In the genomic region with DNA sequence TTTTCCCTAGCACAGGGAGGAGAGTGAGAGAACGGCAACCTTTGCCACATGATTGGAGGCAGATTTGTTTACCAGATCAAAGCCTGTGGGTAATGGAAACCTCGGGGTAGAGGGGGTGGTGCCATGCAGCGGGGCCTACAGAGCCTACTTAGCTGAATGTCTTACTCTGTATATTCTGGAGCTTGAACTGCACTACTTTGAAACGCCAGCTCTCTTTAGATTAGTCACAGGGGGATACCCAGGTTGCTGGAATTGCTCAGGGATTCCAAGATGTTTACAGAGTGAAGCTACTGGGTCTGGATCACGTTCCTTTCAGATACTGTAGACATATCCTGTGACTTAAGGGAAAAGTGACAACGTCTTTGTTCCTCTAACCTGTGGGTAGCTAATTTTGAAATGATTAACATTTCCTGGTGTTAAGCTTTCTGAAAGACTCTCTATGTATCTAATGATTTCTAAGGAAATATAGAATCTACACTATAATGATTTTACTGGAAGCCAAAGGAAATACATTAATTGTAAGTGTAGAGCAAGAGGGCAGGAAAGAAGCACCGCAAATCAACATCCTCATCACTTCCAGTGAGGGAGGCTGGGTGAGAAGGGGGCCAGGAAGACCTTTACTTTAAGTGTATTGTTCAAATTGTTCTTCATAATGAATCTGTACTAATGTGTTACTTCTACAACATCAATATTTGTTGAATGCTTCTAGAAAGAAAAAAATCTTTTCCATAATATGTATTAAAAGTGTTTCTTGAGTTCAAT, we compare ENCODE assay signal across 8 cellular contexts.
DNase-seq lines count a peak whose midpoint lies in the region; ATAC-seq lines count a peak whose summit lies in the region.
"Had no signal": no experiment of that assay in that cellular context is flagged by ENCODE, and none has a peak within 500 bp of the region (broad histone marks: within the 10 kb centered on the region; RNA-seq: fewer than 3 reads in every experiment).

No MANE protein-coding gene starts in this region.

- peak; percentile 89 for ATAC-seq in stimulated activated naive CD8-positive, alpha-beta T cell treated with anti-CD3 and anti-CD28 coated beads, Interleukin-15, amount 100 ng/mL, for 72 hours
- ATAC-seq in GM21423 (IDR thresholded peaks at IDR 0.05; ENCODE audit: unreplicated experiment), result no peak
- ATAC-seq in left colon, result no peak

- H3K4me1 Mint-ChIP-seq in activated naive CD4-positive, alpha-beta T cell treated with anti-CD3 and anti-CD28 coated beads for 36 hours (ENCODE audit: low read depth), result peaks cover 55% of the 10 kb centered on the region
- peaks cover 35% of the 10 kb centered on the region for H3K4me1 Mint-ChIP-seq in stimulated activated naive CD8-positive, alpha-beta T cell treated with anti-CD3 and anti-CD28 coated beads, Interleukin-15, amount 100 ng/mL, for 72 hours

- no peaks in the 10 kb centered on the region for H3K36me3 ChIP-seq in muscle layer of duodenum (ENCODE audit: control insufficient read depth in 1 of 2, insufficient read depth in 2 of 2, low read length in 2 of 2)

- H3K36me3 Mint-ChIP-seq in activated naive CD4-positive, alpha-beta T cell treated with anti-CD3 and anti-CD28 coated beads for 36 hours (ENCODE audit: low read depth), result no peaks in the 10 kb centered on the region

- H3K27me3 ChIP-seq in muscle layer of duodenum (ENCODE audit: low read depth, low read length), result no peaks in the 10 kb centered on the region

- peaks cover 0 to 14% of the 10 kb centered on the region in 2 donors for H3K4me1 ChIP-seq in muscle layer of duodenum (ENCODE audit: control insufficient read depth in 1 of 2, insufficient read depth in 2 of 2, low read length in 2 of 2)

- peak overlapping the region; percentile 46 for H3K27ac ChIP-seq in muscle layer of duodenum (ENCODE audit: low read length)

- intact Hi-C loops in activated naive CD4-positive, alpha-beta T cell treated with anti-CD3 and anti-CD28 coated beads for 36 hours (cut with micrococcal nuclease), result loop anchor here (1.0 to 5.0 kb wide), 11 partner anchors 12 to 617 kb away; a partner anchor contains a TSS
- intact Hi-C loops in left colon (cut with DNase I, micrococcal nuclease), result no loop called here

- no peaks in the 10 kb centered on the region for H3K9me3 ChIP-seq in muscle layer of duodenum (ENCODE audit: control insufficient read depth in 1 of 2, low read length in 2 of 2)

- H3K9me3 Mint-ChIP-seq in activated naive CD4-positive, alpha-beta T cell treated with anti-CD3 and anti-CD28 coated beads for 36 hours, result no peaks in the 10 kb centered on the region
- H3K9me3 Mint-ChIP-seq in stimulated activated naive CD8-positive, alpha-beta T cell treated with anti-CD3 and anti-CD28 coated beads, Interleukin-15, amount 100 ng/mL, for 72 hours, result no peaks in the 10 kb centered on the region

- no peak overlapping the region for H3K4me3 ChIP-seq in muscle layer of duodenum (ENCODE audit: low read depth in 1 of 2, low read length in 2 of 2)

- DNase-seq in NCI-H82 treated with DMSO at 0.1 percent for 48 hours (lab: John Stamatoyannopoulos, UW; ENCODE audit: unreplicated experiment), result peak; percentile 24
- DNase-seq in activated naive CD4-positive, alpha-beta T cell treated with anti-CD3 and anti-CD28 coated beads for 36 hours, result peak; percentile 78
- peak; percentile 37 to 44 for DNase-seq in stimulated activated naive CD8-positive, alpha-beta T cell treated with anti-CD3 and anti-CD28 coated beads, Interleukin-15, amount 100 ng/mL, for 72 hours
- no peak for DNase-seq in NCI-H510A treated with DMSO at 0.1 percent for 48 hours (lab: John Stamatoyannopoulos, UW)
- DNase-seq in left colon, result no peak
- DNase-seq: activated gamma-delta T cell had no signal

- peak overlapping the region; percentile 95 for H3K27ac Mint-ChIP-seq in activated naive CD4-positive, alpha-beta T cell treated with anti-CD3 and anti-CD28 coated beads for 36 hours
- peak overlapping the region; percentile 92 to 96 for H3K27ac Mint-ChIP-seq in stimulated activated naive CD8-positive, alpha-beta T cell treated with anti-CD3 and anti-CD28 coated beads, Interleukin-15, amount 100 ng/mL, for 72 hours

- H3K4me3 Mint-ChIP-seq in activated naive CD4-positive, alpha-beta T cell treated with anti-CD3 and anti-CD28 coated beads for 36 hours, result peak overlapping the region; percentile 61
- H3K4me3 Mint-ChIP-seq in stimulated activated naive CD8-positive, alpha-beta T cell treated with anti-CD3 and anti-CD28 coated beads, Interleukin-15, amount 100 ng/mL, for 72 hours, result peak overlapping the region; percentile 68

- H3K27me3 Mint-ChIP-seq in activated naive CD4-positive, alpha-beta T cell treated with anti-CD3 and anti-CD28 coated beads for 36 hours (ENCODE audit: low read depth), result no peaks in the 10 kb centered on the region
- H3K27me3 Mint-ChIP-seq in stimulated activated naive CD8-positive, alpha-beta T cell treated with anti-CD3 and anti-CD28 coated beads, Interleukin-15, amount 100 ng/mL, for 72 hours, result no peaks in the 10 kb centered on the region

- CTCF ChIA-PET in activated naive CD4-positive, alpha-beta T cell treated with anti-CD3 and anti-CD28 coated beads for 36 hours (lab: Charles Lee), result interaction anchor here (0.6 to 2.4 kb wide), 5 partner anchors 12 to 71 kb away, joined by 3 to 8 read pairs (median 7); no protein-coding TSS in a partner anchor

Comparison
In these comparisons a context has a peak if more than half of its experiments do, and no peak if none do; other contexts are left out.
1. DNase-seq: peak in NCI-H82 treated with DMSO at 0.1 percent for 48 hours (single experiment), activated naive CD4-positive, alpha-beta T cell treated with anti-CD3 and anti-CD28 coated beads for 36 hours (single experiment) and stimulated activated naive CD8-positive, alpha-beta T cell treated with anti-CD3 and anti-CD28 coated beads, Interleukin-15, amount 100 ng/mL, for 72 hours (2 of 2); none in NCI-H510A treated with DMSO at 0.1 percent for 48 hours (single experiment) and left colon (0 of 2).